Comparison of ENCODE assay signal across 18 cellular contexts in the genomic region with DNA sequence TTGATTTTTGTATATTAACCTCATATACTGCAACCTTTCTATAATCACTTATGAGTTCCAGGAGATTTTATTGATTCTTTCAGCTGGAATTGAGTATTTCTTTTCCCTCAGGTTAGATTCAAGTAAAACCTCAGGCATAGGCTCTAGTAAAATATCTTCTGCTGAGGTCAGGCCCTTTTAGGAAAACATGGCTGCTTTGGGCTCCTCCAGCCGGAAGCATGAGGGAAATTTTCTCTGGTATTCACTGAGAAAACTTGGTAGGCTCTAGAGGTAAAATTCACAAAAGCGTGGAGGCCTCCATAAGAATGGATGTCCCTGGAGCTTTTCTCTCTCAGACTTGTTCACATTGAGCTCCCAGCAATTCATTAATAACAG.
"Had no signal": no experiment of that assay in that cellular context is flagged by ENCODE, and none has a peak within 500 bp of the region (broad histone marks: within the 10 kb centered on the region; RNA-seq: fewer than 3 reads in every experiment).

No MANE protein-coding gene starts in this region.

- H3K4me1 ChIP-seq: breast epithelium had no signal

- H3K4me3 ChIP-seq: breast epithelium had no signal

- H3K27me3 ChIP-seq: breast epithelium had no signal

- H3K9me3 ChIP-seq: breast epithelium had no signal

- H3K36me3 ChIP-seq: breast epithelium had no signal

- DNase-seq: activated CD4-positive, alpha-beta T cell treated with anti-CD3 and anti-CD28 coated beads for 48 hours; activated CD4-positive, alpha-beta T cell treated with anti-CD3 and anti-CD28 coated beads, Interleukin-2, amount 50 U/mL, for 4 hours; activated CD8-positive, alpha-beta memory T cell treated with anti-CD3 and anti-CD28 coated beads, Interleukin-2, amount 50 U/mL, for 48 hours; activated CD8-positive, alpha-beta T cell treated with anti-CD3 and anti-CD28 coated beads, Interleukin-2, amount 10 ng/mL, durations not matched to agents 7 days and 5 days; activated naive CD4-positive, alpha-beta T cell; activated T-cell treated with anti-CD3 and anti-CD28 coated beads, Interleukin-2, amount 50 U/mL, for 1 hour; aorta; caudate nucleus; NCI-H1092; NCI-H1417 treated with DMSO at 0.1 percent for 48 hours; NCI-H1694; NCI-H2029 treated with DMSO at 0.1 percent for 48 hours; NCI-H446; NCI-H524; SHP77 had no signal

- ATAC-seq: activated CD4-positive, CD25-positive, alpha-beta regulatory T cell treated with anti-CD3 and anti-CD28 coated beads, Interleukin-2, amount 50 U/mL, for 24 hours; activated CD8-positive, alpha-beta T cell treated with anti-CD3 and anti-CD28 coated beads, Interleukin-2, amount 10 ng/mL, durations not matched to agents 7 days and 5 days had no signal

- FAIRE-seq: RCC 7860 had no signal

- H3K27ac ChIP-seq: breast epithelium had no signal
